26 cellular contexts compared by ENCODE assay signal in genomic region chr1:58802640-58803476, GRCh38. TPM values are rescaled to one million over a fixed set of nuclear protein-coding genes. Genes with fewer than 3 reads are reported as not detected.
DNase-seq lines count a peak whose midpoint lies in the region; ATAC-seq and TF ChIP-seq lines count a peak whose summit lies in the region.
"Had no signal": no experiment of that assay in that cellular context is flagged by ENCODE, and none has a peak within 500 bp of the region (broad histone marks: within the 10 kb centered on the region; RNA-seq: fewer than 3 reads in every experiment).

No MANE protein-coding gene starts in this region.

- TF ChIP-seq CTCF in WTC11 (IDR thresholded peaks at IDR 0.05) (no peak), right lobe of liver (IDR thresholded peaks at IDR 0.05) (no peak), tibial nerve (IDR thresholded peaks at IDR 0.05) (no peak)

- no peak for TF ChIP-seq EP300 in tibial nerve (IDR thresholded peaks at IDR 0.05)

- POLR2A ChIA-PET in WTC11 (lab: Charles Lee), result no interaction called here

- ATAC-seq in WTC11 (peak; percentile 15; the same call in 1 of the 2 replicates), right lobe of liver (peak; percentile 67 to 88 (median 74)), GM18502 (IDR thresholded peaks at IDR 0.05; ENCODE audit: poor library complexity, unreplicated experiment) (no peak)
- ATAC-seq: activated CD8-positive, alpha-beta T cell treated with anti-CD3 and anti-CD28 coated beads for 36 hours; natural killer cell treated with Interleukin-12 subunit alpha and Interleukin-12 subunit beta and Interleukin-15 and Interleukin-18, amount 100 ng/mL, for 72 hours; SK-N-SH treated with all-trans-retinoic acid at 6 μM for 48 hours had no signal

- H3K27ac Mint-ChIP-seq in WTC11, result no peak overlapping the region
- H3K27ac Mint-ChIP-seq: activated CD8-positive, alpha-beta T cell treated with anti-CD3 and anti-CD28 coated beads for 36 hours; natural killer cell treated with Interleukin-12 subunit alpha and Interleukin-12 subunit beta and Interleukin-15 and Interleukin-18, amount 100 ng/mL, for 72 hours had no signal

- peaks cover 24% of the 10 kb centered on the region for H3K4me1 Mint-ChIP-seq in WTC11

- no peaks in the 10 kb centered on the region for H3K36me3 Mint-ChIP-seq in WTC11
- H3K36me3 Mint-ChIP-seq: natural killer cell treated with Interleukin-12 subunit alpha and Interleukin-12 subunit beta and Interleukin-15 and Interleukin-18, amount 100 ng/mL, for 72 hours had no signal

- H3K27me3 Mint-ChIP-seq in WTC11 (ENCODE audit: low read depth), result peaks cover 7% of the 10 kb centered on the region; the same call in 1 of the 2 replicates
- H3K27me3 Mint-ChIP-seq: activated CD8-positive, alpha-beta T cell treated with anti-CD3 and anti-CD28 coated beads for 36 hours; CD4-positive, alpha-beta memory T cell; natural killer cell treated with Interleukin-12 subunit alpha and Interleukin-12 subunit beta and Interleukin-15 and Interleukin-18, amount 100 ng/mL, for 72 hours had no signal

- intact Hi-C loops in right lobe of liver (cut with DNase I), result no loop called here

- TF ChIP-seq POLR2A in right lobe of liver (IDR thresholded peaks at IDR 0.05) (no peak), tibial nerve (IDR thresholded peaks at IDR 0.05) (no peak)

- H3K27me3 ChIP-seq in right lobe of liver, result no peaks in the 10 kb centered on the region
- H3K27me3 ChIP-seq in tibial nerve, result no peaks in the 10 kb centered on the region
- H3K27me3 ChIP-seq: sigmoid colon, tibial artery had no signal

- H3K4me3 ChIP-seq in right lobe of liver (no peak overlapping the region), tibial nerve (no peak overlapping the region)
- H3K4me3 ChIP-seq: HAP-1, sigmoid colon, tibial artery had no signal

- H3K9me3 ChIP-seq in right lobe of liver, result no peaks in the 10 kb centered on the region
- no peaks in the 10 kb centered on the region for H3K9me3 ChIP-seq in tibial nerve
- H3K9me3 ChIP-seq: HAP-1, sigmoid colon, tibial artery had no signal

- no peaks in the 10 kb centered on the region for H3K36me3 ChIP-seq in right lobe of liver
- no peaks in the 10 kb centered on the region for H3K36me3 ChIP-seq in tibial nerve
- H3K36me3 ChIP-seq: HAP-1, sigmoid colon, tibial artery had no signal

- CTCF ChIA-PET in WTC11 (lab: Charles Lee), result interaction anchor here (0.5 kb wide), 1 partner anchor 11 kb away, joined by 6 read pairs; no protein-coding TSS in a partner anchor

- H3K27ac ChIP-seq in right lobe of liver (peak overlapping the region in 1 of 3 donors; percentile 3), tibial nerve (no peak overlapping the region)
- H3K27ac ChIP-seq: parathyroid adenoma, sigmoid colon, tibial artery had no signal

- H3K9me3 Mint-ChIP-seq in WTC11, result no peaks in the 10 kb centered on the region
- H3K9me3 Mint-ChIP-seq: activated CD8-positive, alpha-beta T cell treated with anti-CD3 and anti-CD28 coated beads for 36 hours; CD4-positive, alpha-beta memory T cell; natural killer cell treated with Interleukin-12 subunit alpha and Interleukin-12 subunit beta and Interleukin-15 and Interleukin-18, amount 100 ng/mL, for 72 hours had no signal

- 14% methylated on average over 4 of the region's 5 CpGs for WGBS in right lobe of liver (ENCODE audit: insufficient coverage, low coverage, low lambda C conversion rate, missing lambda C conversion rate)
- WGBS in tibial nerve, 2 donors, result 38 to 48% methylated on average over 5 of the region's 5 CpGs

- H3K4me3 Mint-ChIP-seq in WTC11, result no peak overlapping the region
- H3K4me3 Mint-ChIP-seq: activated CD8-positive, alpha-beta T cell treated with anti-CD3 and anti-CD28 coated beads for 36 hours; CD4-positive, alpha-beta memory T cell; natural killer cell treated with Interleukin-12 subunit alpha and Interleukin-12 subunit beta and Interleukin-15 and Interleukin-18, amount 100 ng/mL, for 72 hours had no signal

- peak; percentile 91 for DNase-seq in COR-L47 (lab: John Stamatoyannopoulos, UW)
- peak; percentile 91 for DNase-seq in NCI-H1105 treated with DMSO at 0.1 percent for 48 hours (lab: John Stamatoyannopoulos, UW)
- DNase-seq in WTC11 (ENCODE audit: low spot score), result no peak
- no peak for DNase-seq in right lobe of liver
- no peak for DNase-seq in kidney tubule cell (ENCODE audit: low spot score)
- DNase-seq in activated CD4-positive, alpha-beta T cell treated with anti-CD3 and anti-CD28 coated beads for 1 hour, result no peak
- no peak for DNase-seq in tibial nerve (ENCODE audit: low spot score in 2 of 2)
- DNase-seq: activated CD4-positive, CD25-positive, alpha-beta regulatory T cell; activated CD8-positive, alpha-beta T cell treated with anti-CD3 and anti-CD28 coated beads for 36 hours; activated naive CD4-positive, alpha-beta T cell; activated T-cell treated with anti-CD3 and anti-CD28 coated beads, Interleukin-2, amount 50 U/mL, for 1 hour; CD4-positive, alpha-beta memory T cell; central memory CD4-positive, alpha-beta T cell; hypothalamus; mesenchymal stem cell; NCI-H1092; NCI-H226; sigmoid colon; stimulated activated naive CD4-positive, alpha-beta T cell treated with Interleukin-2 at 50 U/mL for 16 hours; T1000; tibial artery had no signal

- H3K4me1 ChIP-seq in right lobe of liver (peaks cover 0 to 14% (median 0%) of the 10 kb centered on the region in 4 donors), tibial nerve (no peaks in the 10 kb centered on the region)
- H3K4me1 ChIP-seq: HAP-1, sigmoid colon, tibial artery had no signal

TF ChIP-seq in WTC11, 78 proteins besides CTCF, POLR2A, EP300 and RAD21 (continues in another document):
- TF ChIP-seq HMGA2 (CRISPR knock-in tag; IDR thresholded peaks at IDR 0.05) (no peak), CBFB (CRISPR knock-in tag; IDR thresholded peaks at IDR 0.05; ENCODE audit: low read depth) (no peak), E2F5 (CRISPR knock-in tag; IDR thresholded peaks at IDR 0.05) (no peak), ATF2 (CRISPR knock-in tag; IDR thresholded peaks at IDR 0.05; ENCODE audit: borderline replicate concordance, low read depth) (no peak), ZNF532 (CRISPR knock-in tag; IDR thresholded peaks at IDR 0.05; ENCODE audit: borderline replicate concordance) (no peak), CREB1 (CRISPR knock-in tag; IDR thresholded peaks at IDR 0.05) (no peak), ATF3 (CRISPR knock-in tag; conservative IDR thresholded peaks at IDR 0.05) (no peak), ZNF416 (CRISPR knock-in tag; IDR thresholded peaks at IDR 0.05) (no peak), ZBTB21 (CRISPR knock-in tag; IDR thresholded peaks at IDR 0.05; ENCODE audit: borderline replicate concordance) (no peak), ZNF396 (CRISPR knock-in tag; IDR thresholded peaks at IDR 0.05; ENCODE audit: borderline replicate concordance) (no peak), NR1H2 (CRISPR knock-in tag; IDR thresholded peaks at IDR 0.05) (no peak)

RNA-seq across cellular contexts. Expression of gene JUN, which starts 19.0 kb away (rescaled TPM):
- total RNA-seq in WTC11 (2021), result 15.9 to 22.1 TPM (median 21.4 TPM) in 3 replicates
- 100 to 1,000 TPM in 3 of 6 experiments, 10 to 100 TPM in 2, 1 to 10 TPM in 1; 9.3 to 116 (median 88.1) TPM for total RNA-seq in right lobe of liver
- 100 to 1,000 TPM; 169 to 267 (median 192) TPM for total RNA-seq in tibial nerve

Comparison
In these comparisons a context has a peak if more than half of its experiments do, and no peak if none do; other contexts are left out.
1. DNase-seq: peak in COR-L47 (single experiment) and NCI-H1105 treated with DMSO at 0.1 percent for 48 hours (single experiment); none in WTC11 (single experiment), right lobe of liver (0 of 3), kidney tubule cell (single experiment), activated CD4-positive, alpha-beta T cell treated with anti-CD3 and anti-CD28 coated beads for 1 hour (single experiment) and tibial nerve (0 of 2).